Comparison of ENCODE assay signal across 1 cellular context in genomic region chr12:121932176-121932536, GRCh38.
TF ChIP-seq lines count a peak whose summit lies in the region.

No MANE protein-coding gene starts in this region.

TF ChIP-seq in H1, 55 proteins besides CTCF, POLR2A, EP300 and RAD21:
- TF ChIP-seq BCL11A (IDR thresholded peaks at IDR 0.05; ENCODE audit: low read depth in 2 of 2, low read length in 2 of 2) (no peak), CTBP2 (IDR thresholded peaks at IDR 0.05; ENCODE audit: borderline replicate concordance, insufficient read depth, insufficient read length, low read length) (no peak), TAF1 (IDR thresholded peaks at IDR 0.05; ENCODE audit: low read depth, low read length) (no peak), CBX5 (IDR thresholded peaks at IDR 0.05; ENCODE audit: low read depth, low read length) (no peak), SIN3A (conservative IDR thresholded peaks at IDR 0.05 in 1 of 2, IDR thresholded peaks at IDR 0.05 in 1 of 2; ENCODE audit: low read depth in 1 of 2, low read length in 2 of 2) (no peak), RFX5 (IDR thresholded peaks at IDR 0.05; ENCODE audit: borderline replicate concordance, low read depth, low read length) (no peak), KDM1A (IDR thresholded peaks at IDR 0.05; ENCODE audit: borderline replicate concordance, low read length) (peak; percentile 69; the same call in 1 of the 2 replicates)
